In the genomic region with DNA sequence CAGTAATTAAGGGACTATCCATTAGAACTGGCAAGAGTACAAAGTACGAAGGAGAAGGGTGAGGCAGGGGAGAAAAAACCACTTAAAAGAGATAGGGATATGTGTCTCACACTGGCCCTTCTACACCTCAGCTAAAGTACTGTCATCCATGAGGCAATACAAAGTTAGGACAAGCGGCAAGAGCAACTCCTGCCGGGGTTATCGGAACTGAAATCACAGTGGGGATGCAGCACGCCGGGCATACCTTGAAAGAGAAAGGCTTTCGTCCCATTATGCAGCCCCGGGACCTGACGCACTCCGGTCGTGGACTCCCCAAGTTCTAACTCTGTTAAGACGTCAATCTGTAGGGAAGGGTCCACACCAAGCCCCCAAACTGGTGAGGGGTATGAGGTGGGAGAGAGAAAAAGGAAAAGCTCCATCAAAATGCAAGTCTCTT, we compare ENCODE assay signal across 8 cellular contexts. TPM values are rescaled to one million over a fixed set of nuclear protein-coding genes. Genes with fewer than 3 reads are reported as not detected.
DNase-seq lines count a peak whose midpoint lies in the region; ATAC-seq, FAIRE-seq and TF ChIP-seq lines count a peak whose summit lies in the region.

No MANE protein-coding gene starts in this region.

- peaks cover 7% of the 10 kb centered on the region for H3K9me3 Mint-ChIP-seq in activated naive CD4-positive, alpha-beta T cell treated with anti-CD3 and anti-CD28 coated beads, Interleukin-2, amount 10 ng/mL, durations not matched to agents 7 days and 5 days

- H3K79me2 ChIP-seq in KMS-11 (ENCODE audit: insufficient read depth, low read depth) = no peaks in the 10 kb centered on the region

- H3K4me2 ChIP-seq in KMS-11 = peak overlapping the region; percentile 94; the same call in 1 of the 2 replicates

- H4K20me1 ChIP-seq in KMS-11 (ENCODE audit: insufficient read depth) = no peaks in the 10 kb centered on the region

- no peaks in the 10 kb centered on the region for H3K9me3 ChIP-seq in kidney (ENCODE audit: control insufficient read depth in 1 of 2, low read length in 2 of 2)

- no peak for TF ChIP-seq CTCF in KMS-11 (conservative IDR thresholded peaks at IDR 0.05; ENCODE audit: low read depth, low read length)
- TF ChIP-seq CTCF in kidney (IDR thresholded peaks at IDR 0.05; ENCODE audit: borderline replicate concordance, extremely low read depth, insufficient read depth) = no peak

- CTCF ChIA-PET in activated naive CD4-positive, alpha-beta T cell treated with anti-CD3 and anti-CD28 coated beads, Interleukin-2, amount 10 ng/mL, durations not matched to agents 7 days and 5 days (lab: Charles Lee) = interaction anchor here (1.0 to 5.3 kb wide), 11 partner anchors 21 to 861 kb away, joined by 3 to 125 read pairs (median 4); no protein-coding TSS in a partner anchor

- H3K36me3 ChIP-seq in KMS-11 (ENCODE audit: insufficient read depth) (no peaks in the 10 kb centered on the region), kidney (ENCODE audit: control insufficient read depth in 1 of 2, insufficient read depth in 2 of 2, low read length in 2 of 2) (no peaks in the 10 kb centered on the region)

- H3K9ac ChIP-seq in KMS-11 = no peak overlapping the region
- no peak overlapping the region for H3K9ac ChIP-seq in kidney (ENCODE audit: low read length in 2 of 2)

- H3K4me3 ChIP-seq in KMS-11 (IDR thresholded peaks at IDR 0.05; ENCODE audit: insufficient read depth, low read depth, low read length) = no peak overlapping the region
- peak overlapping the region; percentile 44 to 68 for H3K4me3 ChIP-seq in kidney (ENCODE audit: low read length in 2 of 2)

- H3K27me3 Mint-ChIP-seq in activated naive CD4-positive, alpha-beta T cell treated with anti-CD3 and anti-CD28 coated beads, Interleukin-2, amount 10 ng/mL, durations not matched to agents 7 days and 5 days = peaks cover 24% of the 10 kb centered on the region

- H2AFZ ChIP-seq in KMS-11 (ENCODE audit: low read depth) = peak overlapping the region; percentile 91; the same call in 1 of the 2 replicates

- H3K4me3 Mint-ChIP-seq in activated naive CD4-positive, alpha-beta T cell treated with anti-CD3 and anti-CD28 coated beads, Interleukin-2, amount 10 ng/mL, durations not matched to agents 7 days and 5 days = peak overlapping the region; percentile 98

- H3K27ac ChIP-seq in KMS-11 (no peak overlapping the region), kidney (ENCODE audit: low read depth in 2 of 2, low read length in 2 of 2) (no peak overlapping the region)

- ATAC-seq in stimulated activated naive CD8-positive, alpha-beta T cell treated with anti-CD3 and anti-CD28 coated beads, Interleukin-15, Interleukin-2, amounts not matched to agents 100 U/mL and 50 U/mL, for 24 hours = peak; percentile 2
- ATAC-seq in HG03095 (IDR thresholded peaks at IDR 0.05; ENCODE audit: unreplicated experiment) (no peak), HG02938 (IDR thresholded peaks at IDR 0.05; ENCODE audit: unreplicated experiment) (no peak), GM21367 (IDR thresholded peaks at IDR 0.05; ENCODE audit: unreplicated experiment) (no peak)

- peak; percentile 2 for DNase-seq in COLO668 (lab: John Stamatoyannopoulos, UW; ENCODE audit: unreplicated experiment)
- DNase-seq in activated naive CD4-positive, alpha-beta T cell treated with anti-CD3 and anti-CD28 coated beads, Interleukin-2, amount 10 ng/mL, durations not matched to agents 7 days and 5 days = peak; percentile 50
- no peak for DNase-seq in kidney
- peak; percentile 40 for DNase-seq in stimulated activated naive CD8-positive, alpha-beta T cell treated with anti-CD3 and anti-CD28 coated beads, Interleukin-15, Interleukin-2, amounts not matched to agents 100 U/mL and 50 U/mL, for 24 hours

- H3K4me1 ChIP-seq in KMS-11 (ENCODE audit: low read depth, poor library complexity, severe bottlenecking) = no peaks in the 10 kb centered on the region
- H3K4me1 ChIP-seq in kidney (ENCODE audit: control insufficient read depth in 1 of 2, insufficient read depth in 1 of 2, low read depth in 1 of 2, low read length in 2 of 2) = peaks cover 0 to 7% of the 10 kb centered on the region in 2 donors

- no peak for FAIRE-seq in kidney (lab: Jason Lieb, UNC)

- peak overlapping the region; percentile 83 for H3K27ac Mint-ChIP-seq in activated naive CD4-positive, alpha-beta T cell treated with anti-CD3 and anti-CD28 coated beads, Interleukin-2, amount 10 ng/mL, durations not matched to agents 7 days and 5 days

- H3K4me1 Mint-ChIP-seq in activated naive CD4-positive, alpha-beta T cell treated with anti-CD3 and anti-CD28 coated beads, Interleukin-2, amount 10 ng/mL, durations not matched to agents 7 days and 5 days = peaks cover 52% of the 10 kb centered on the region

- peaks cover 15% of the 10 kb centered on the region for H3K36me3 Mint-ChIP-seq in activated naive CD4-positive, alpha-beta T cell treated with anti-CD3 and anti-CD28 coated beads, Interleukin-2, amount 10 ng/mL, durations not matched to agents 7 days and 5 days

- intact Hi-C loops in kidney (cut with DNase I) = no loop called here

- H3K27me3 ChIP-seq in KMS-11 (ENCODE audit: insufficient read depth, low read depth) = no peaks in the 10 kb centered on the region; the same call in 1 of the 2 replicates

RNA-seq across cellular contexts. Expression of gene NELL2, which starts 1.1 kb away (rescaled TPM):
- 3.3 TPM for total RNA-seq in kidney
- polyA plus RNA-seq in kidney (ENCODE audit: insufficient read depth, low read depth, low replicate concordance) = 0.30 TPM
